14 cellular contexts compared by ENCODE assay signal in the genomic region with DNA sequence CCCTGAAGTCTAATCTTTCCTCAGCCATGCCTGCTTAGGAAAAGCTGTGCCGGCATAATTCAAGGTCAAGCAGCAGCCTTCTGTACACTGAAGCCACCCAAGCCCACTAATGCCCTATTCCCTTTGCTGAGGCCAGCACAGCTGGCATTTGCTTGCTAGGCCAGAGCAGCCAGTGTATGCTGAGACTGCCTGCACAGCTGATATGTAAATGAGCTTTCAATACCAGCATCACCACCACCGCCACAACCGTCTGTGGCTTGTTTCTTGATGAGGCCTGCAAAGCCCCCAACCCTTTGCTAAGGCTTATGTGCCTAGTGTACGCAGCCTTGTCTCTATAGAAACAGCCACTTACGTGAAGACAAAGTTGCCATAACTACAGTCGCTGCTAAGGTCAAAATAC. TPM values are rescaled to one million over a fixed set of nuclear protein-coding genes. Genes with fewer than 3 reads are reported as not detected.
A peak's percentile ranks its signal among the peaks of the same experiment; 100 is the strongest.
DNase-seq lines count a peak whose midpoint lies in the region; ATAC-seq and TF ChIP-seq lines count a peak whose summit lies in the region.
"Had no signal": no experiment of that assay in that cellular context is flagged by ENCODE, and none has a peak within 500 bp of the region (broad histone marks: within the 10 kb centered on the region; RNA-seq: fewer than 3 reads in every experiment).

No MANE protein-coding gene starts in this region.

- no peak overlapping the region for H3K18ac ChIP-seq in trophoblast cell (ENCODE audit: low read length)

- H3K4me1 ChIP-seq in trophoblast cell (ENCODE audit: control insufficient read depth in 1 of 2, insufficient read depth in 2 of 2, low read length in 2 of 2): no peaks in the 10 kb centered on the region
- H3K4me1 ChIP-seq: foreskin keratinocyte had no signal

- no peak overlapping the region for H4K91ac ChIP-seq in trophoblast cell (ENCODE audit: low read depth, low read length)

- no peaks in the 10 kb centered on the region for H3K27me3 ChIP-seq in trophoblast cell (ENCODE audit: insufficient read depth, low read length)
- H3K27me3 ChIP-seq: foreskin keratinocyte had no signal

- no peaks in the 10 kb centered on the region for H3K9me3 ChIP-seq in trophoblast cell (ENCODE audit: insufficient read depth, low read depth, low read length)

- DNase-seq in COLO668 (lab: John Stamatoyannopoulos, UW; ENCODE audit: unreplicated experiment): peak; percentile 6
- DNase-seq in NAMALWA (ENCODE audit: low spot score): peak; percentile 40
- peak; percentile 49 to 56 for DNase-seq in trophoblast cell
- DNase-seq in NCI-H2081 (lab: John Stamatoyannopoulos, UW): no peak
- DNase-seq: activated T-cell treated with anti-CD3 and anti-CD28 coated beads, Interleukin-2, amount 50 U/mL, for 48 hours; foreskin keratinocyte; HCEC 1CT; midbrain; NCI-H2171 treated with DMSO at 0.1 percent for 48 hours; stimulated activated CD4-positive, alpha-beta T cell treated with anti-CD3 and anti-CD28 coated beads, Interleukin-2, amount 100 ng/mL, for 48 hours had no signal

- no peaks in the 10 kb centered on the region for H3K9me3 Mint-ChIP-seq in brain

- no peak overlapping the region for H3K27ac ChIP-seq in trophoblast cell (ENCODE audit: low read depth, low read length)
- H3K27ac ChIP-seq: foreskin keratinocyte had no signal

- H3K27me3 Mint-ChIP-seq in brain: peaks cover 4% of the 10 kb centered on the region

- H3K4me3 ChIP-seq in trophoblast cell (ENCODE audit: low read depth, low read length): no peak overlapping the region

- no peak overlapping the region for H3K4ac ChIP-seq in trophoblast cell (ENCODE audit: low read depth, low read length)

- no peak overlapping the region for H2AFZ ChIP-seq in trophoblast cell (ENCODE audit: insufficient read depth, low read length, poor library complexity)

- H4K8ac ChIP-seq in trophoblast cell (ENCODE audit: low read depth, low read length): no peak overlapping the region

- no peak overlapping the region for H2BK120ac ChIP-seq in trophoblast cell (ENCODE audit: insufficient read depth, low read length, poor library complexity)

- no peaks in the 10 kb centered on the region for H3K79me1 ChIP-seq in trophoblast cell (ENCODE audit: low read length)

- no peak for TF ChIP-seq CTCF in brain (conservative IDR thresholded peaks at IDR 0.05)

- peaks cover 13% of the 10 kb centered on the region for H3K36me3 Mint-ChIP-seq in brain

- no peaks in the 10 kb centered on the region for H3K36me3 ChIP-seq in trophoblast cell (ENCODE audit: control insufficient read depth in 1 of 2, insufficient read depth in 2 of 2, low read length in 2 of 2)

- ATAC-seq in GM21367 (IDR thresholded peaks at IDR 0.05; ENCODE audit: unreplicated experiment) (no peak), GM19467 (IDR thresholded peaks at IDR 0.05; ENCODE audit: unreplicated experiment) (no peak)
- ATAC-seq: activated CD4-positive, CD25-positive, alpha-beta regulatory T cell treated with anti-CD3 and anti-CD28 coated beads, Interleukin-2, amount 50 U/mL, for 24 hours; foreskin keratinocyte had no signal

- H3K14ac ChIP-seq in trophoblast cell (ENCODE audit: low read length): no peak overlapping the region

- peaks cover 36% of the 10 kb centered on the region for H3K4me1 Mint-ChIP-seq in brain

- no peak overlapping the region for H2BK5ac ChIP-seq in trophoblast cell (ENCODE audit: low read depth, low read length, poor library complexity)

- no peak overlapping the region for H4K12ac ChIP-seq in trophoblast cell (ENCODE audit: low read depth, low read length)

- H3K27ac Mint-ChIP-seq in brain: peak overlapping the region; percentile 44 to 91 (median 78)

- no peak overlapping the region for H2AK5ac ChIP-seq in trophoblast cell (ENCODE audit: low read length)

- WGBS in trophoblast cell (ENCODE audit: extremely low coverage, insufficient coverage, insufficient read length): no CpG with 5 or more reads among the region's 6 CpGs

- no peak overlapping the region for H2BK12ac ChIP-seq in trophoblast cell (ENCODE audit: low read length)

- no peak overlapping the region for H3K23ac ChIP-seq in trophoblast cell (ENCODE audit: low read length)

- no peaks in the 10 kb centered on the region for H3K79me2 ChIP-seq in trophoblast cell (ENCODE audit: control insufficient read depth, insufficient read depth, low read length, poor library complexity)

- H3K4me3 Mint-ChIP-seq in brain: peak overlapping the region in 3 of 5 experiments; percentile 18 to 62 (median 19)

- no peak overlapping the region for H3K4me2 ChIP-seq in trophoblast cell (ENCODE audit: low read length)

- H3K9ac ChIP-seq in trophoblast cell (ENCODE audit: low read length): no peak overlapping the region

RNA-seq across cellular contexts. Expression of gene TNRC6B, which starts 56.3 kb away (rescaled TPM):
- polyA plus RNA-seq in brain (ENCODE audit: insufficient read depth, low read depth, low replicate concordance): 5.8 TPM
- 8.2 and 9.3 TPM in 2 replicates for polyA plus RNA-seq in trophoblast cell (2013)

Comparison
In these comparisons a context has a peak if more than half of its experiments do, and no peak if none do; other contexts are left out.
1. DNase-seq: peak in COLO668 (single experiment), NAMALWA (single experiment) and trophoblast cell (2 of 2); none in NCI-H2081 (0 of 2).